21 cellular contexts compared by ENCODE assay signal in genomic region chrX:129646721-129647587, GRCh38. TPM values are rescaled to one million over a fixed set of nuclear protein-coding genes. Genes with fewer than 3 reads are reported as not detected.
DNase-seq lines count a peak whose midpoint lies in the region; ATAC-seq, FAIRE-seq and TF ChIP-seq lines count a peak whose summit lies in the region.
"Had no signal": no experiment of that assay in that cellular context is flagged by ENCODE, and none has a peak within 500 bp of the region (broad histone marks: within the 10 kb centered on the region; RNA-seq: fewer than 3 reads in every experiment).

No MANE protein-coding gene starts in this region.

- H3K27me3 ChIP-seq in astrocyte (ENCODE audit: insufficient read depth, low read length): no peaks in the 10 kb centered on the region

- no peak overlapping the region for H3K4me3 Mint-ChIP-seq in astrocyte (ENCODE audit: unreplicated experiment)
- H3K4me3 Mint-ChIP-seq in osteocyte (ENCODE audit: unreplicated experiment): no peak overlapping the region
- H3K4me3 Mint-ChIP-seq: B cell, CD14-positive monocyte had no signal

- H3K9me3 ChIP-seq in astrocyte (ENCODE audit: insufficient read depth, low read depth, low read length): no peaks in the 10 kb centered on the region

- no peak overlapping the region for H3K4me2 ChIP-seq in astrocyte (ENCODE audit: low read length)

- H3K9ac ChIP-seq in astrocyte (ENCODE audit: low read length): no peak overlapping the region

- H2AFZ ChIP-seq in astrocyte (ENCODE audit: low read depth, low read length): no peak overlapping the region

- peaks cover 53% of the 10 kb centered on the region for H3K27me3 Mint-ChIP-seq in astrocyte (ENCODE audit: low read depth, unreplicated experiment)
- peaks cover 23% of the 10 kb centered on the region for H3K27me3 Mint-ChIP-seq in osteocyte (ENCODE audit: unreplicated experiment)
- H3K27me3 Mint-ChIP-seq: B cell had no signal

- no peaks in the 10 kb centered on the region for H4K20me1 ChIP-seq in astrocyte (ENCODE audit: insufficient read depth, low read length)

- H3K27ac ChIP-seq in 22Rv1 (peak overlapping the region; percentile 99), C4-2B (0 out of 2 replicates have a peak overlapping the region, but pooled peaks have one; percentile 1), astrocyte (ENCODE audit: low read depth, low read length) (no peak overlapping the region)

- H3K9me3 Mint-ChIP-seq in astrocyte (ENCODE audit: unreplicated experiment) (no peaks in the 10 kb centered on the region), osteocyte (ENCODE audit: unreplicated experiment) (no peaks in the 10 kb centered on the region)

- H3K36me3 ChIP-seq in astrocyte (ENCODE audit: insufficient read depth, low read length): no peaks in the 10 kb centered on the region

- H3K4me1 ChIP-seq in astrocyte (ENCODE audit: insufficient read depth, low read length): no peaks in the 10 kb centered on the region

- H3K27ac Mint-ChIP-seq in astrocyte (ENCODE audit: unreplicated experiment) (peak overlapping the region; percentile 53), osteocyte (ENCODE audit: unreplicated experiment) (no peak overlapping the region)
- H3K27ac Mint-ChIP-seq: B cell, CD14-positive monocyte had no signal

- no peaks in the 10 kb centered on the region for H3K79me2 ChIP-seq in astrocyte (ENCODE audit: insufficient read depth, low read length)

- FAIRE-seq in astrocyte (lab: Jason Lieb, UNC): no peak
- FAIRE-seq: GM18507, RCC 7860 had no signal

- DNase-seq in astrocyte (ENCODE audit: low read depth) (no peak), osteocyte (ENCODE audit: extremely low spot score, unreplicated experiment) (peak; percentile 67), T1000 (lab: John Stamatoyannopoulos, UW) (no peak), NCI-H524 treated with DMSO at 0.1 percent for 48 hours (lab: John Stamatoyannopoulos, UW) (no peak)
- DNase-seq: Calu3, GOT3, HCEC 1CT, NCI-H1048, NCI-H1436, NCI-H187, NCI-H2081 treated with DMSO at 0.1 percent for 48 hours, NCI-H2171, NCI-H226, NCI-H510A had no signal

- ATAC-seq in HG02759 (IDR thresholded peaks at IDR 0.05; ENCODE audit: unreplicated experiment): no peak

- H3K4me1 Mint-ChIP-seq in astrocyte (ENCODE audit: low read depth, unreplicated experiment) (no peaks in the 10 kb centered on the region), osteocyte (ENCODE audit: unreplicated experiment) (no peaks in the 10 kb centered on the region)
- H3K4me1 Mint-ChIP-seq: B cell had no signal

- no peak for TF ChIP-seq CTCF in 22Rv1 (IDR thresholded peaks at IDR 0.05)
- TF ChIP-seq CTCF in C4-2B (conservative IDR thresholded peaks at IDR 0.05): no peak
- no peak for TF ChIP-seq CTCF in astrocyte (IDR thresholded peaks at IDR 0.05; ENCODE audit: insufficient read depth, low read depth, low read length)
- TF ChIP-seq CTCF in osteocyte (IDR thresholded peaks at IDR 0.05): no peak

- no peak overlapping the region for H3K4me3 ChIP-seq in astrocyte (ENCODE audit: insufficient read depth, low read depth, low read length)

- no peaks in the 10 kb centered on the region for H3K36me3 Mint-ChIP-seq in astrocyte (ENCODE audit: low read depth, unreplicated experiment)
- H3K36me3 Mint-ChIP-seq in osteocyte (ENCODE audit: unreplicated experiment): no peaks in the 10 kb centered on the region
- H3K36me3 Mint-ChIP-seq: CD14-positive monocyte had no signal

RNA-seq across cellular contexts. Expression of gene APLN, which starts 7.8 kb away (rescaled TPM):
- total RNA-seq in astrocyte (0.62 and 2.1 TPM in 2 replicates), osteocyte (0.38 and 0.39 TPM in 2 replicates)
- total RNA-seq: B cell had no signal
